In genomic region chr17:81517009-81517338, GRCh38 we compare ENCODE assay signal across 10 cellular contexts. TPM values are rescaled to one million over a fixed set of nuclear protein-coding genes. Genes with fewer than 3 reads are reported as not detected.
DNase-seq lines count a peak whose midpoint lies in the region; ATAC-seq and TF ChIP-seq lines count a peak whose summit lies in the region.
"Had no signal": no experiment of that assay in that cellular context is flagged by ENCODE, and none has a peak within 500 bp of the region (broad histone marks: within the 10 kb centered on the region; RNA-seq: fewer than 3 reads in every experiment).

No MANE protein-coding gene starts in this region.

- H3K27me3 ChIP-seq in HUES6 (ENCODE audit: control insufficient read depth, insufficient read depth, low read length) (peaks cover 36% of the 10 kb centered on the region), stomach smooth muscle (ENCODE audit: control insufficient read depth in 1 of 2, insufficient read depth in 2 of 2, low read length in 2 of 2) (no peaks in the 10 kb centered on the region), adrenal gland (no peaks in the 10 kb centered on the region)

- no peaks in the 10 kb centered on the region for H3K9me3 ChIP-seq in HUES6 (ENCODE audit: control insufficient read depth, insufficient read depth, low read depth, low read length)
- H3K9me3 ChIP-seq in stomach smooth muscle (ENCODE audit: control insufficient read depth in 2 of 2, low read length in 2 of 2) = no peaks in the 10 kb centered on the region
- H3K9me3 ChIP-seq in adrenal gland (replicated peaks in 1 of 3) = no peaks in the 10 kb centered on the region

- H3K4me3 ChIP-seq in HUES6 (ENCODE audit: low read depth, low read length) (peak overlapping the region; percentile 90; the same call in 1 of the 2 replicates), stomach smooth muscle (ENCODE audit: low read length in 2 of 2) (peak overlapping the region; percentile 78 to 87), adrenal gland (no peak overlapping the region), lower leg skin (ENCODE audit: low read depth, poor library complexity, severe bottlenecking) (no peak overlapping the region)

- POLR2A ChIA-PET in activated naive CD8-positive, alpha-beta T cell treated with anti-CD3 and anti-CD28 coated beads, Interleukin-2, amount 10 ng/mL, durations not matched to agents 7 days and 5 days (lab: Charles Lee) = interaction anchor here (0.6 to 6.9 kb wide), 3 partner anchors 35 to 1029 kb away, joined by 3 to 50 read pairs (median 4); partner anchors contain the start of gene FAAP100

- no peaks in the 10 kb centered on the region for H3K9me3 Mint-ChIP-seq in activated naive CD8-positive, alpha-beta T cell treated with anti-CD3 and anti-CD28 coated beads, Interleukin-2, amount 10 ng/mL, durations not matched to agents 7 days and 5 days
- H3K9me3 Mint-ChIP-seq in immature natural killer cell = no peaks in the 10 kb centered on the region

- TF ChIP-seq POLR2A in adrenal gland (IDR thresholded peaks at IDR 0.05) = no peak
- TF ChIP-seq POLR2A in lower leg skin (IDR thresholded peaks at IDR 0.05) = no peak

- intact Hi-C loops in adrenal gland (cut with DNase I) (loop anchor here (10.0 kb wide), 1 partner anchor 88 kb away; no protein-coding TSS in a partner anchor), lower leg skin (cut with DNase I; ENCODE audit: low total_unique reads) (no loop called here)

- no peak for DNase-seq in activated naive CD8-positive, alpha-beta T cell treated with anti-CD3 and anti-CD28 coated beads, Interleukin-2, amount 10 ng/mL, durations not matched to agents 7 days and 5 days
- DNase-seq in immature natural killer cell (no peak), GM19240 (ENCODE audit: insufficient read length, low spot score) (no peak), adrenal gland (no peak), lower leg skin (ENCODE audit: low spot score in 2 of 2) (no peak)
- DNase-seq: activated CD4-positive, CD25-positive, alpha-beta regulatory T cell treated with anti-CD3 and anti-CD28 coated beads, Interleukin-2, amount 50 U/mL, for 72 hours; HCEC 1CT; NCI-H510A treated with DMSO at 0.1 percent for 48 hours had no signal

- H3K27ac Mint-ChIP-seq in activated naive CD8-positive, alpha-beta T cell treated with anti-CD3 and anti-CD28 coated beads, Interleukin-2, amount 10 ng/mL, durations not matched to agents 7 days and 5 days = peak overlapping the region; percentile 56
- peak overlapping the region in 2 of 6 donors; percentile 29 to 30 for H3K27ac Mint-ChIP-seq in immature natural killer cell

- WGBS in adrenal gland, 4 donors = 76 to 91% (median 88%) methylated on average over 3 to 9 of the region's 9 CpGs; no CpG with 5 or more reads in 1 of the 4 donors
- 77 to 82% methylated on average over 8 to 9 of the region's 9 CpGs for WGBS in lower leg skin, 2 donors

- peak overlapping the region; percentile 94 for H3K4me3 Mint-ChIP-seq in activated naive CD8-positive, alpha-beta T cell treated with anti-CD3 and anti-CD28 coated beads, Interleukin-2, amount 10 ng/mL, durations not matched to agents 7 days and 5 days
- H3K4me3 Mint-ChIP-seq in immature natural killer cell = peak overlapping the region in 4 of 5 donors; percentile 5 to 93 (median 93)

- H3K4me1 Mint-ChIP-seq in activated naive CD8-positive, alpha-beta T cell treated with anti-CD3 and anti-CD28 coated beads, Interleukin-2, amount 10 ng/mL, durations not matched to agents 7 days and 5 days = peaks cover 10% of the 10 kb centered on the region
- H3K4me1 Mint-ChIP-seq in immature natural killer cell = peaks cover 33 to 39% of the 10 kb centered on the region in 2 donors

- H3K27ac ChIP-seq in HUES6 (ENCODE audit: low read depth, low read length) (no peak overlapping the region), stomach smooth muscle (ENCODE audit: low read length) (peak overlapping the region; percentile 95), adrenal gland (no peak overlapping the region)

- H3K27me3 Mint-ChIP-seq in activated naive CD8-positive, alpha-beta T cell treated with anti-CD3 and anti-CD28 coated beads, Interleukin-2, amount 10 ng/mL, durations not matched to agents 7 days and 5 days = peaks cover 5% of the 10 kb centered on the region
- H3K27me3 Mint-ChIP-seq in immature natural killer cell (ENCODE audit: low read depth in 3 of 3) = peaks cover 4 to 24% (median 10%) of the 10 kb centered on the region in 3 donors

- TF ChIP-seq CTCF in adrenal gland (IDR thresholded peaks at IDR 0.05) (no peak), lower leg skin (IDR thresholded peaks at IDR 0.05) (no peak)

- ATAC-seq in activated naive CD8-positive, alpha-beta T cell treated with anti-CD3 and anti-CD28 coated beads, Interleukin-2, amount 10 ng/mL, durations not matched to agents 7 days and 5 days (ENCODE audit: low read depth) = no peak

- peak overlapping the region; percentile 100 for H3K9ac ChIP-seq in HUES6 (ENCODE audit: low read length)
- peak overlapping the region; percentile 84 to 88 for H3K9ac ChIP-seq in stomach smooth muscle (ENCODE audit: low read length in 2 of 2)

- peaks cover 3% of the 10 kb centered on the region for H3K36me3 ChIP-seq in HUES6 (ENCODE audit: control insufficient read depth, insufficient read depth, low read length)
- peaks cover 0 to 2% of the 10 kb centered on the region in 2 donors for H3K36me3 ChIP-seq in stomach smooth muscle (ENCODE audit: control insufficient read depth in 2 of 2, insufficient read depth in 2 of 2, low read length in 2 of 2)
- peaks cover 0 to 2% of the 10 kb centered on the region in 2 donors for H3K36me3 ChIP-seq in adrenal gland (replicated peaks in 1 of 2)

- H3K4me1 ChIP-seq in HUES6 (ENCODE audit: control insufficient read depth, insufficient read depth, low read length) (peaks cover 41% of the 10 kb centered on the region), stomach smooth muscle (ENCODE audit: control insufficient read depth, insufficient read depth, low read length) (peaks cover 57% of the 10 kb centered on the region), adrenal gland (replicated peaks in 1 of 2) (peaks cover 26 to 42% of the 10 kb centered on the region in 2 donors)

- peaks cover 3% of the 10 kb centered on the region for H3K36me3 Mint-ChIP-seq in activated naive CD8-positive, alpha-beta T cell treated with anti-CD3 and anti-CD28 coated beads, Interleukin-2, amount 10 ng/mL, durations not matched to agents 7 days and 5 days
- H3K36me3 Mint-ChIP-seq in immature natural killer cell = peaks cover 0 to 4% (median 1%) of the 10 kb centered on the region in 3 donors

RNA-seq across cellular contexts. Expression of gene ACTG1, which starts 4.4 kb away (rescaled TPM):
- total RNA-seq in activated naive CD8-positive, alpha-beta T cell treated with anti-CD3 and anti-CD28 coated beads, Interleukin-2, amount 10 ng/mL, durations not matched to agents 7 days and 5 days = 1,000 to 10,000 TPM; 2,936 to 3,174 TPM
- polyA plus RNA-seq in immature natural killer cell (1,000 to 10,000 TPM; 1,637 to 3,074 (median 2,788) TPM), adrenal gland (1,000 to 10,000 TPM in 2 of 3 donors, 100 to 1,000 TPM in 1; 828 to 1,140 (median 1,059) TPM)
- total RNA-seq in adrenal gland (1,000 to 10,000 TPM; 1,781 to 6,446 (median 2,486) TPM), lower leg skin (1,000 to 10,000 TPM; 3,349 to 4,521 (median 4,085) TPM)

RNA-seq across cellular contexts. Expression of gene FSCN2, which starts 11.2 kb away (rescaled TPM):
- total RNA-seq in activated naive CD8-positive, alpha-beta T cell treated with anti-CD3 and anti-CD28 coated beads, Interleukin-2, amount 10 ng/mL, durations not matched to agents 7 days and 5 days = 1 to 10 TPM in 1 of 2 experiments, under 1 TPM in 1; 0.94 to 1.7 TPM
- under 1 TPM in 1 of 3 donors, not detected in 2; 0.23 TPM for polyA plus RNA-seq in immature natural killer cell
- 1 to 10 TPM in 4 of 8 donors, under 1 TPM in 4; 0.39 to 1.9 (median 0.88) TPM for total RNA-seq in adrenal gland
- 1 to 10 TPM in 1 of 3 donors, under 1 TPM in 1, not detected in 1; 0.51 to 1.7 TPM for polyA plus RNA-seq in adrenal gland
- total RNA-seq in lower leg skin = 1 to 10 TPM in 3 of 4 donors, under 1 TPM in 1; 0.46 to 2.7 (median 1.8) TPM

RNA-seq across cellular contexts. Expression of gene FAAP100, which starts 35.2 kb away (rescaled TPM):
- 10 to 100 TPM; 40.7 to 43.1 TPM for total RNA-seq in activated naive CD8-positive, alpha-beta T cell treated with anti-CD3 and anti-CD28 coated beads, Interleukin-2, amount 10 ng/mL, durations not matched to agents 7 days and 5 days
- polyA plus RNA-seq in immature natural killer cell (10 to 100 TPM; 11.4 to 25.0 (median 14.5) TPM), adrenal gland (10 to 100 TPM in 2 of 3 donors, 1 to 10 TPM in 1; 2.5 to 89.0 (median 41.0) TPM)
- total RNA-seq in adrenal gland (10 to 100 TPM; 21.1 to 35.1 (median 31.7) TPM), lower leg skin (10 to 100 TPM; 19.4 to 34.3 (median 28.4) TPM)

Comparison
In these comparisons a context has a peak if more than half of its experiments do, and no peak if none do; other contexts are left out.
1. H3K4me3 ChIP-seq: peak in HUES6 (single experiment) and stomach smooth muscle (2 of 2); none in adrenal gland (0 of 4) and lower leg skin (single experiment).